1 cellular context compared by ENCODE assay signal in the genomic region with DNA sequence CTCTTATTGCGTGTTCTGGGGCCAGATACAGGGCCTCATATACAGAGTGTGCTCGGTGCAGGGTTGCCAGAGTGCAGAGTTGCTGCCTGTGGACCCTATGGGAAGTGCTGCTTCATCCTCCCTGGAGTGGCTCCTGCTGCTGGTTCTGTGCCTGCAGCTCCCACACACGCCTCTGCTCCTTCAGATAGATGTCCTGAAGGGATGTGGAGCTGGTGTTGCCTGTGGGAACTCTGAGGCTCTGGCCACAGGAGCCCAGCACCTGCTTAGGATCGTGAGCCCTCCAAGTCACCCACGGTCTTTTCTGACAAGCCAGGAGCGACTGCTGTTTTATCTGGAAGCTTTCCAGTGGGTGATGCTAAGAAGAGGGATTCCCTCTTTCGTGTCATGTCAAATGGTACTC.
TF ChIP-seq lines count a peak whose summit lies in the region.

No MANE protein-coding gene starts in this region.

TF ChIP-seq in IMR-90, 13 proteins besides CTCF, POLR2A, EP300 and RAD21 (continued from another document):
- TF ChIP-seq NFE2L2 (IDR thresholded peaks at IDR 0.05; ENCODE audit: low read depth, low read length) = no peak
- TF ChIP-seq, protein P1, sequence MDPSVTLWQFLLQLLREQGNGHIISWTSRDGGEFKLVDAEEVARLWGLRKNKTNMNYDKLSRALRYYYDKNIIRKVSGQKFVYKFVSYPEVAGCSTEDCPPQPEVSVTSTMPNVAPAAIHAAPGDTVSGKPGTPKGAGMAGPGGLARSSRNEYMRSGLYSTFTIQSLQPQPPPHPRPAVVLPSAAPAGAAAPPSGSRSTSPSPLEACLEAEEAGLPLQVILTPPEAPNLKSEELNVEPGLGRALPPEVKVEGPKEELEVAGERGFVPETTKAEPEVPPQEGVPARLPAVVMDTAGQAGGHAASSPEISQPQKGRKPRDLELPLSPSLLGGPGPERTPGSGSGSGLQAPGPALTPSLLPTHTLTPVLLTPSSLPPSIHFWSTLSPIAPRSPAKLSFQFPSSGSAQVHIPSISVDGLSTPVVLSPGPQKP (IDR thresholded peaks at IDR 0.05; ENCODE audit: borderline replicate concordance, low read depth, low read length) = no peak
